ENCODE assay signal across 1 cellular context in the genomic region with DNA sequence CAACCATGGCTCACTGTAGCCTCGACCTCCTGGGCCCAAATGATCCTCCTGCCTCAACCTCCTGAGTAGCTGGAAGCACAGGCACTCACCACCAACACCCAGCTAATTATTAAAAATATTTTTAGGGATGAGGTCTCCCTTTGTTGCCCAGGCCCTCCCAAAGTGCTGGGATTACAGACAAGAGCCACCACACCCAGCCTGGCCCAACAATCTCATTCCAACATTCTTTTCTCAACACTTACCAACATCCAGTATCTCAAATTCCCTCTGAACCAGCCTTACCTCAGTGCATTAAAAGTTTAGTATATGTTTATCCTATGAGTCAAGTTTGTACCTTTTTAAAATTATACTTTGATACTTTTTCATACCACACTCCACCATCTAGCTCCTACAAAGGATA.
A peak's percentile ranks its signal among the peaks of the same experiment; 100 is the strongest.
TF ChIP-seq lines count a peak whose summit lies in the region.

No MANE protein-coding gene starts in this region.

TF ChIP-seq in A549, 52 proteins besides CTCF, POLR2A, EP300 and RAD21:
- TF ChIP-seq TFCP2L1 (CRISPR knock-in tag; IDR thresholded peaks at IDR 0.05) = peak; percentile 27; the same call in 1 of the 2 replicates
- TF ChIP-seq FOSL2 (IDR thresholded peaks at IDR 0.05) = no peak
- TF ChIP-seq FOSL2 (CRISPR knock-in tag; IDR thresholded peaks at IDR 0.05) = no peak
- TF ChIP-seq, protein P1, sequence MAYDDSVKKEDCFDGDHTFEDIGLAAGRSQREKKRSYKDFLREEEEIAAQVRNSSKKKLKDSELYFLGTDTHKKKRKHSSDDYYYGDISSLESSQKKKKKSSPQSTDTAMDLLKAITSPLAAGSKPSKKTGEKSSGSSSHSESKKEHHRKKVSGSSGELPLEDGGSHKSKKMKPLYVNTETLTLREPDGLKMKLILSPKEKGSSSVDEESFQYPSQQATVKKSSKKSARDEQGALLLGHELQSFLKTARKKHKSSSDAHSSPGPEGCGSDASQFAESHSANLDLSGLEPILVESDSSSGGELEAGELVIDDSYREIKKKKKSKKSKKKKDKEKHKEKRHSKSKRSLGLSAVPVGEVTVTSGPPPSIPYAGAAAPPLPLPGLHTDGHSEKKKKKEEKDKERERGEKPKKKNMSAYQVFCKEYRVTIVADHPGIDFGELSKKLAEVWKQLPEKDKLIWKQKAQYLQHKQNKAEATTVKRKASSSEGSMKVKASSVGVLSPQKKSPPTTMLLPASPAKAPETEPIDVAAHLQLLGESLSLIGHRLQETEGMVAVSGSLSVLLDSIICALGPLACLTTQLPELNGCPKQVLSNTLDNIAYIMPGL (CRISPR knock-in tag; IDR thresholded peaks at IDR 0.05; ENCODE audit: borderline replicate concordance) = 0 out of 2 replicates have a peak, but pooled peaks have one; percentile 74
